In the genomic region with DNA sequence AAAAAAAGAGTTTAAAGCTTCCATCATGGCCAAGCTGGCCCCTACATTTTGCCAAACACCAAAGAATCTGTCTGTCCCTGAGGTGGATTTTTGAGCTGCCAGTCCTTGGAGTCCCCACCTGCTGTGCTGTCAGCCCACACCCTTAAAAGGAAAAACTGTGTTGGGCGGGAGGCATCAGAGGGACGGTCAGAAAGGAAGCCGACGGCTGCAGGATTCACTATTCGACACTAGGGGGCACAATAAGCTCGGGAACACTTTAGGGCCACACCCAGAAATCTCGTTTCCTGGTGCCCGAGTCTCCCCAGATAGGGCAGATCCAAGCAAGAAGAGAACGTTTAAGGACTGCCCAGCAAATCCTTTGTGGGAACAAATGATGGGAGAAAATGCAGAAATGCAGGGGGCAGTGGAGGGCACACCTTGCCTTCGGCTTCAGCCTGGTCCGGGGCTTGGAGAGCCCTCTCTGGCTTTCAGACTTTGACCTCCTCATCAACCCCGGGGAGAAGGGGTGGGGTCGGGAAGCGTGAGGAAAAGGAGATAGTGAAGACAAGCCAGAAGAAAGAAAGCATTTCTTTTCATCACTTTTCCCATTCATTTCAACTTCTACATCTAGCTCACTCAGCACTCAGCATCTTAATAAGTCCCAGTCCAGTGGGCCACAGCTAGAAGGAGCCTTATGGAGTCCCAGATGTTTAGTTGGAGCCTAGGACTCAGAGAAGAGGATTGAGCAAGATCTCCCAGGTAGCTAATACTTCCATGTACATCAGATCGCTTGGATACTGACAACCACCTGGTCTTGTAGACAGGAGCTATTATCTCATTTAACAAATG, we compare ENCODE assay signal across 8 cellular contexts. TPM values are rescaled to one million over a fixed set of nuclear protein-coding genes. Genes with fewer than 3 reads are reported as not detected.
DNase-seq lines count a peak whose midpoint lies in the region; ATAC-seq and TF ChIP-seq lines count a peak whose summit lies in the region.

No MANE protein-coding gene starts in this region.

- H3K36me3 ChIP-seq in OCI-LY7 (ENCODE audit: insufficient read depth, low read length) (no peaks in the 10 kb centered on the region), mucosa of stomach (ENCODE audit: control insufficient read depth, insufficient read depth, low read length) (no peaks in the 10 kb centered on the region)

- peaks cover 13% of the 10 kb centered on the region for H3K27me3 Mint-ChIP-seq in IgD-negative memory B cell

- peak; percentile 76 for DNase-seq in CMK (ENCODE audit: low read depth)
- peak; percentile 89 for DNase-seq in OCI-LY7 (ENCODE audit: low spot score)
- peak; percentile 76 for DNase-seq in activated T-cell treated with anti-CD3 and anti-CD28 coated beads for 4 hours
- no peak for DNase-seq in epithelial cell of proximal tubule (ENCODE audit: low read depth)
- peak; percentile 49 to 58 for DNase-seq in stimulated activated CD8-positive, alpha-beta memory T cell treated with anti-CD3 and anti-CD28 coated beads, Interleukin-4, amount 100 ng/mL, for 4 hours (ENCODE audit: low read depth in 2 of 2, low spot score in 1 of 2)

- peak overlapping the region; percentile 42 for H3K9ac ChIP-seq in mucosa of stomach (ENCODE audit: low read length)

- peak overlapping the region; percentile 20 to 65 (median 42) for H3K4me3 Mint-ChIP-seq in IgD-negative memory B cell

- peak overlapping the region; percentile 54 for H3K4me3 ChIP-seq in OCI-LY7 (ENCODE audit: low read depth, low read length, poor library complexity, severe bottlenecking)
- peak overlapping the region; percentile 59 for H3K4me3 ChIP-seq in epithelial cell of proximal tubule (ENCODE audit: low read depth, low read length)
- peak overlapping the region; percentile 17 for H3K4me3 ChIP-seq in mucosa of stomach (ENCODE audit: low read length)

- ATAC-seq in GM21423 (IDR thresholded peaks at IDR 0.05; ENCODE audit: unreplicated experiment): peak; percentile 63

- H3K4me1 ChIP-seq in OCI-LY7 (ENCODE audit: insufficient read depth, low read length, poor library complexity, severe bottlenecking) (peaks cover 24% of the 10 kb centered on the region), mucosa of stomach (ENCODE audit: control insufficient read depth, insufficient read depth, low read length) (peaks cover 31% of the 10 kb centered on the region)

- H3K36me3 Mint-ChIP-seq in IgD-negative memory B cell: no peaks in the 10 kb centered on the region

- no peaks in the 10 kb centered on the region for H4K20me1 ChIP-seq in OCI-LY7 (ENCODE audit: insufficient read depth, low read length)

- no peaks in the 10 kb centered on the region for H3K79me2 ChIP-seq in OCI-LY7 (ENCODE audit: insufficient read depth, low read depth, low read length)

- no peaks in the 10 kb centered on the region for H3K9me2 ChIP-seq in OCI-LY7 (ENCODE audit: insufficient read depth, low read length)

- TF ChIP-seq CTCF in OCI-LY7 (conservative IDR thresholded peaks at IDR 0.05; ENCODE audit: low read length): peak; percentile 95
- TF ChIP-seq CTCF in epithelial cell of proximal tubule (conservative IDR thresholded peaks at IDR 0.05; ENCODE audit: low read depth, low read length): peak; percentile 96

- CTCF ChIA-PET in OCI-LY7 (lab: Charles Lee; ENCODE audit: unreplicated experiment): interaction anchor here (0.5 to 1.2 kb wide), 3 partner anchors 318 to 732 kb away, joined by 3 to 7 read pairs (median 5); no protein-coding TSS in a partner anchor

- no peaks in the 10 kb centered on the region for H3K9me3 ChIP-seq in OCI-LY7 (ENCODE audit: low read length)
- H3K9me3 ChIP-seq in mucosa of stomach (ENCODE audit: control insufficient read depth, low read length): no peaks in the 10 kb centered on the region

- H3K9me3 Mint-ChIP-seq in IgD-negative memory B cell: peaks cover 0 to 3% (median 0%) of the 10 kb centered on the region in 3 donors

- peaks cover 10 to 22% (median 12%) of the 10 kb centered on the region in 3 donors for H3K4me1 Mint-ChIP-seq in IgD-negative memory B cell

- no peak overlapping the region for H3K27ac Mint-ChIP-seq in IgD-negative memory B cell

- intact Hi-C loops in OCI-LY7 (cut with micrococcal nuclease; ENCODE audit: unreplicated experiment): loop anchor here (1.0 to 10.0 kb wide), 8 partner anchors 75 to 564 kb away; a partner anchor contains a TSS

- H3K4me2 ChIP-seq in OCI-LY7 (ENCODE audit: low read length): peak overlapping the region; percentile 77

- H3K27me3 ChIP-seq in mucosa of stomach (ENCODE audit: control insufficient read depth, insufficient read depth, low read length): no peaks in the 10 kb centered on the region

- peak overlapping the region; percentile 97 for H2AFZ ChIP-seq in OCI-LY7 (ENCODE audit: low read length)

- BruUV-seq in OCI-LY7 (replicated peaks; lab: Mats Ljungman, UMichigan): no TSS peak

- H3K27ac ChIP-seq in OCI-LY7 (ENCODE audit: low read depth, low read length, poor library complexity, severe bottlenecking): no peak overlapping the region

- POLR2A ChIA-PET in OCI-LY7 (lab: Charles Lee): interaction anchor here (0.6 to 2.0 kb wide), 15 partner anchors 10 to 1394 kb away, joined by 3 to 11 read pairs (median 4); a partner anchor contains a TSS

RNA-seq across cellular contexts. Expression of a gene that starts 5.0 kb away (rescaled TPM):
- 0.76 TPM for polyA plus RNA-seq in IgD-negative memory B cell
- 1.5 and 2.1 TPM in 2 replicates for total RNA-seq in OCI-LY7 (2014; rRNA removed; shearing (Covaris generic))
- total RNA-seq in OCI-LY7 (2022) (7.0 and 8.7 TPM in 2 replicates), epithelial cell of proximal tubule (26.1 and 27.2 TPM in 2 replicates)
